In genomic region chr19:55670280-55671053, GRCh38 we compare ENCODE assay signal across 11 cellular contexts. TPM values are rescaled to one million over a fixed set of nuclear protein-coding genes. Genes with fewer than 3 reads are reported as not detected.
DNase-seq lines count a peak whose midpoint lies in the region; ATAC-seq, FAIRE-seq and TF ChIP-seq lines count a peak whose summit lies in the region.
"Had no signal": no experiment of that assay in that cellular context is flagged by ENCODE, and none has a peak within 500 bp of the region (broad histone marks: within the 10 kb centered on the region; RNA-seq: fewer than 3 reads in every experiment).

No MANE protein-coding gene starts in this region.

- no peak for TF ChIP-seq RAD21 in IMR-90 (IDR thresholded peaks at IDR 0.05; ENCODE audit: low read length)

- dilution Hi-C loops in IMR-90 (cut with HindIII; ENCODE audit: low sequenced_read_pairs, unreplicated experiment) = no loop called here

- TF ChIP-seq CTCF in IMR-90 (conservative IDR thresholded peaks at IDR 0.05; ENCODE audit: low read depth, low read length) = no peak
- TF ChIP-seq CTCF in pancreas (IDR thresholded peaks at IDR 0.05) = no peak
- TF ChIP-seq CTCF in esophagus squamous epithelium (IDR thresholded peaks at IDR 0.05) = no peak

- DNase-seq in NCI-H1092 treated with DMSO at 0.1 percent for 48 hours (lab: John Stamatoyannopoulos, UW) (peak; percentile 21), NCI-H1092 (lab: John Stamatoyannopoulos, UW) (no peak), IMR-90 (peak; percentile 20), cerebellum (ENCODE audit: low spot score) (peak; percentile 58), pancreas (peak in 4 of 6 donors; percentile 55 to 95 (median 62)), esophagus squamous epithelium (lab: John Stamatoyannopoulos, UW) (no peak)
- DNase-seq: hippocampal formation had no signal

- H2AK5ac ChIP-seq in IMR-90 (ENCODE audit: low read depth, low read length) = no peak overlapping the region

- H2BK20ac ChIP-seq in IMR-90 (ENCODE audit: low read depth, low read length) = no peak overlapping the region

- H3K36me3 ChIP-seq in IMR-90 (ENCODE audit: control insufficient read depth, insufficient read depth, low read length) = peaks cover 53% of the 10 kb centered on the region
- H3K36me3 ChIP-seq in pancreas = peaks cover 11 to 46% (median 21%) of the 10 kb centered on the region in 3 donors
- peaks cover 46 to 89% (median 51%) of the 10 kb centered on the region in 3 donors for H3K36me3 ChIP-seq in esophagus squamous epithelium

- H3K4me3 ChIP-seq in IMR-90 (ENCODE audit: insufficient read depth, low read depth, low read length) = no peak overlapping the region
- H3K4me3 ChIP-seq in pancreas = no peak overlapping the region
- no peak overlapping the region for H3K4me3 ChIP-seq in esophagus squamous epithelium

- WGBS in IMR-90 (ENCODE audit: extremely low coverage in 2 of 2, insufficient read length in 1 of 2), 2 experiments = 75% methylated on average over 16 of the region's 23 CpGs; no CpG with 5 or more reads in 1 of the 2 experiments
- 66 to 67% methylated on average over 23 of the region's 23 CpGs for WGBS in pancreas, 2 donors
- 78 to 81% methylated on average over 14 to 22 of the region's 23 CpGs for WGBS in esophagus squamous epithelium, 2 donors

- H4K20me1 ChIP-seq in IMR-90 (ENCODE audit: insufficient read depth, low read length) = peaks cover 76% of the 10 kb centered on the region

- TF ChIP-seq POLR2A in IMR-90 (IDR thresholded peaks at IDR 0.05; ENCODE audit: low read depth, low read length) (no peak), esophagus squamous epithelium (IDR thresholded peaks at IDR 0.05) (no peak)

- H4K91ac ChIP-seq in IMR-90 (ENCODE audit: insufficient read depth, low read depth, low read length) = no peak overlapping the region

- no peak for FAIRE-seq in pancreas (lab: Jason Lieb, UNC)

- H3K79me1 ChIP-seq in IMR-90 (ENCODE audit: low read depth in 1 of 2, low read length in 2 of 2) = peaks cover 20 to 54% of the 10 kb centered on the region in 2 experiments

- no peak overlapping the region for H3K4ac ChIP-seq in IMR-90 (ENCODE audit: low read depth, low read length)

- H4K8ac ChIP-seq in IMR-90 (ENCODE audit: low read depth in 2 of 2, low read length in 2 of 2) = no peak overlapping the region

- ATAC-seq in IMR-90 (ENCODE audit: low read depth) (no peak), pancreas (no peak), GM21367 (IDR thresholded peaks at IDR 0.05; ENCODE audit: unreplicated experiment) (no peak), GM18873 (IDR thresholded peaks at IDR 0.05; ENCODE audit: low FRiP score, unreplicated experiment) (no peak)

- H3K9me3 ChIP-seq in IMR-90 (ENCODE audit: control insufficient read depth, insufficient read depth, low read length) (no peaks in the 10 kb centered on the region), pancreas (no peaks in the 10 kb centered on the region), esophagus squamous epithelium (no peaks in the 10 kb centered on the region)
- H3K9me3 ChIP-seq: neutrophil had no signal

- peak overlapping the region; percentile 7 for H2AK9ac ChIP-seq in IMR-90 (replicated peaks; ENCODE audit: low read depth, low read length, poor library complexity)

- H2BK5ac ChIP-seq in IMR-90 (ENCODE audit: low read depth, low read length, poor library complexity, severe bottlenecking) = no peak overlapping the region

- no TSS peak for BruUV-seq in IMR-90 (replicated peaks; lab: Mats Ljungman, UMichigan)

- H2BK120ac ChIP-seq in IMR-90 (ENCODE audit: low read depth, low read length) = no peak overlapping the region

- intact Hi-C loops in IMR-90 (cut with micrococcal nuclease) (no loop called here), pancreas (cut with DNase I) (no loop called here), esophagus squamous epithelium (cut with DNase I) (no loop called here)

- POLR2A ChIA-PET in IMR-90 (lab: Charles Lee; ENCODE audit: unreplicated experiment) = no interaction called here

- H3K27me3 ChIP-seq in IMR-90 (ENCODE audit: control insufficient read depth, insufficient read depth, low read length) (no peaks in the 10 kb centered on the region), pancreas (no peaks in the 10 kb centered on the region), esophagus squamous epithelium (no peaks in the 10 kb centered on the region)
- H3K27me3 ChIP-seq: neutrophil had no signal

- no peak overlapping the region for H3K23ac ChIP-seq in IMR-90 (ENCODE audit: low read depth, low read length)

- H3K4me1 ChIP-seq in IMR-90 (ENCODE audit: control insufficient read depth, insufficient read depth, low read length) = 0 out of 2 replicates have a peak, but pooled peaks cover 2% of the 10 kb centered on the region
- H3K4me1 ChIP-seq in pancreas = peaks cover 0 to 2% (median 0%) of the 10 kb centered on the region in 3 donors
- peaks cover 8 to 59% (median 14%) of the 10 kb centered on the region in 3 donors for H3K4me1 ChIP-seq in esophagus squamous epithelium

- H3K9me1 ChIP-seq in IMR-90 (ENCODE audit: insufficient read depth, low read length) = no peaks in the 10 kb centered on the region

- CTCF ChIA-PET in IMR-90 (lab: Yijun Ruan, JAX) = no interaction called here

- no peak overlapping the region for H3K4me2 ChIP-seq in IMR-90 (ENCODE audit: low read depth, low read length)
- H3K4me2 ChIP-seq: KMS-11 had no signal

- no peak overlapping the region for H2BK15ac ChIP-seq in IMR-90 (ENCODE audit: low read depth, low read length)

- H2AFZ ChIP-seq in IMR-90 (replicated peaks; ENCODE audit: low read length, poor library complexity) = peak overlapping the region; percentile 38

- H3K56ac ChIP-seq in IMR-90 (ENCODE audit: extremely low read depth, insufficient read depth, low read length) = no peak overlapping the region

- in situ Hi-C loops in IMR-90 (cut with MboI; ENCODE audit: low sequenced_read_pairs) = loop anchor here (25.0 kb wide), 2 partner anchors 1208 to 1533 kb away; partner anchors contain the start of genes CDC42EP5, CNOT3 and LENG9

- no peak overlapping the region for H3K18ac ChIP-seq in IMR-90 (ENCODE audit: low read depth, low read length)

- no peak overlapping the region for H4K5ac ChIP-seq in IMR-90 (ENCODE audit: low read depth, low read length)

- H3K9ac ChIP-seq in IMR-90 (ENCODE audit: low read depth, low read length) = no peak overlapping the region
- H3K9ac ChIP-seq: KMS-11 had no signal

- H3K14ac ChIP-seq in IMR-90 (replicated peaks; ENCODE audit: low read depth, low read length) = no peak overlapping the region

- H3K27ac ChIP-seq in IMR-90 (ENCODE audit: insufficient read depth, low read length) (no peak overlapping the region), pancreas (no peak overlapping the region), esophagus squamous epithelium (no peak overlapping the region)
- H3K27ac ChIP-seq: KMS-11 had no signal

TF ChIP-seq in IMR-90, 13 proteins besides CTCF, POLR2A, EP300 and RAD21 (continues in another document):
- TF ChIP-seq RCOR1 (IDR thresholded peaks at IDR 0.05; ENCODE audit: insufficient replicate concordance, low read length) (no peak), CEBPB (IDR thresholded peaks at IDR 0.05; ENCODE audit: low read depth, low read length) (no peak), MXI1 (IDR thresholded peaks at IDR 0.05; ENCODE audit: borderline replicate concordance, low read depth, low read length) (no peak), CHD1 (IDR thresholded peaks at IDR 0.05; ENCODE audit: low read depth, low read length) (no peak), MAZ (IDR thresholded peaks at IDR 0.05; ENCODE audit: borderline replicate concordance, low read depth, low read length) (no peak), RFX5 (IDR thresholded peaks at IDR 0.05; ENCODE audit: low read depth, low read length) (no peak), MAFK (IDR thresholded peaks at IDR 0.05; ENCODE audit: low read depth, low read length) (no peak)

RNA-seq across cellular contexts. Expression of gene EPN1, which starts 4.6 kb away (rescaled TPM):
- total RNA-seq in IMR-90 (2012; rRNA removed) (19.0 and 21.9 TPM in 2 replicates), cerebellum (20.9 TPM), pancreas (100 to 1,000 TPM in 1 of 6 donors, 10 to 100 TPM in 5; 64.9 to 102 (median 84.6) TPM), esophagus squamous epithelium (100 to 1,000 TPM in 1 of 4 donors, 10 to 100 TPM in 3; 52.1 to 168 (median 77.4) TPM)
- polyA plus RNA-seq in IMR-90 (2012; rRNA removed) (122 and 127 TPM in 2 replicates), pancreas (10 to 100 TPM; 38.4 to 76.8 TPM)
- polyA plus RNA-seq in IMR-90 (2012; cell fraction: cytosol; rRNA removed) = 199 and 238 TPM in 2 replicates
- polyA plus RNA-seq in IMR-90 (2012; cell fraction: nucleus; rRNA removed; ENCODE audit: low replicate concordance) = 71.6 and 158 TPM in 2 replicates

RNA-seq across cellular contexts. Expression of gene U2AF2, which starts 15.6 kb away (rescaled TPM):
- total RNA-seq in IMR-90 (2012; rRNA removed) = 96.1 and 120 TPM in 2 replicates
- 260 and 303 TPM in 2 replicates for polyA plus RNA-seq in IMR-90 (2012; rRNA removed)
- 162 and 288 TPM in 2 replicates for polyA plus RNA-seq in IMR-90 (2012; cell fraction: cytosol; rRNA removed)
- 279 and 320 TPM in 2 replicates for polyA plus RNA-seq in IMR-90 (2012; cell fraction: nucleus; rRNA removed; ENCODE audit: low replicate concordance)
- total RNA-seq in cerebellum = 52.6 TPM
- total RNA-seq in pancreas = 10 to 100 TPM; 38.4 to 97.0 (median 58.8) TPM
- polyA plus RNA-seq in pancreas = 100 to 1,000 TPM in 1 of 2 donors, 10 to 100 TPM in 1; 74.8 to 113 TPM
- 100 to 1,000 TPM in 2 of 4 donors, 10 to 100 TPM in 2; 85.0 to 112 (median 99.7) TPM for total RNA-seq in esophagus squamous epithelium

RNA-seq across cellular contexts. Expression of gene CCDC106, which starts 22.5 kb away (rescaled TPM):
- total RNA-seq in IMR-90 (2012; rRNA removed) (2.2 and 2.3 TPM in 2 replicates), cerebellum (6.6 TPM), pancreas (1 to 10 TPM; 3.2 to 6.2 (median 5.0) TPM), esophagus squamous epithelium (1 to 10 TPM; 2.4 to 7.2 (median 4.6) TPM)
- polyA plus RNA-seq in IMR-90 (2012; rRNA removed) (13.6 and 15.0 TPM in 2 replicates), pancreas (10 to 100 TPM; 20.7 to 22.8 TPM)
- polyA plus RNA-seq in IMR-90 (2012; cell fraction: cytosol; rRNA removed) = 17.1 and 19.8 TPM in 2 replicates
- 17.7 and 35.9 TPM in 2 replicates for polyA plus RNA-seq in IMR-90 (2012; cell fraction: nucleus; rRNA removed; ENCODE audit: low replicate concordance)

RNA-seq across cellular contexts. Expression of gene ZNF581, which starts 27.0 kb away (rescaled TPM):
- total RNA-seq in IMR-90 (2012; rRNA removed) (9.7 and 10.0 TPM in 2 replicates), cerebellum (6.5 TPM), pancreas (10 to 100 TPM; 12.9 to 23.2 (median 16.9) TPM), esophagus squamous epithelium (10 to 100 TPM; 11.8 to 20.2 (median 14.0) TPM)
- polyA plus RNA-seq in IMR-90 (2012; rRNA removed) (21.9 and 24.5 TPM in 2 replicates), pancreas (10 to 100 TPM; 13.8 to 16.6 TPM)
- 17.7 and 25.7 TPM in 2 replicates for polyA plus RNA-seq in IMR-90 (2012; cell fraction: cytosol; rRNA removed)
- 13.3 and 24.2 TPM in 2 replicates for polyA plus RNA-seq in IMR-90 (2012; cell fraction: nucleus; rRNA removed; ENCODE audit: low replicate concordance)

RNA-seq across cellular contexts. Expression of gene ZNF580, which starts 29.7 kb away (rescaled TPM):
- total RNA-seq in IMR-90 (2012; rRNA removed) (1.4 and 1.7 TPM in 2 replicates), cerebellum (7.8 TPM), pancreas (10 to 100 TPM; 12.7 to 24.3 (median 17.6) TPM), esophagus squamous epithelium (10 to 100 TPM in 3 of 4 donors, 1 to 10 TPM in 1; 8.8 to 19.1 (median 12.9) TPM)
- polyA plus RNA-seq in IMR-90 (2012; rRNA removed) (36.9 and 44.4 TPM in 2 replicates), pancreas (10 to 100 TPM; 35.0 to 40.5 TPM)
- 31.7 and 69.6 TPM in 2 replicates for polyA plus RNA-seq in IMR-90 (2012; cell fraction: cytosol; rRNA removed)
- 74.8 and 129 TPM in 2 replicates for polyA plus RNA-seq in IMR-90 (2012; cell fraction: nucleus; rRNA removed; ENCODE audit: low replicate concordance)

Comparison
In these comparisons a context has a peak if more than half of its experiments do, and no peak if none do; other contexts are left out.
1. DNase-seq: peak in NCI-H1092 treated with DMSO at 0.1 percent for 48 hours (single experiment), IMR-90 (single experiment), cerebellum (single experiment) and pancreas (4 of 6); none in NCI-H1092 (single experiment) and esophagus squamous epithelium (single experiment).